ENCODE assay signal across 9 cellular contexts in the genomic region with DNA sequence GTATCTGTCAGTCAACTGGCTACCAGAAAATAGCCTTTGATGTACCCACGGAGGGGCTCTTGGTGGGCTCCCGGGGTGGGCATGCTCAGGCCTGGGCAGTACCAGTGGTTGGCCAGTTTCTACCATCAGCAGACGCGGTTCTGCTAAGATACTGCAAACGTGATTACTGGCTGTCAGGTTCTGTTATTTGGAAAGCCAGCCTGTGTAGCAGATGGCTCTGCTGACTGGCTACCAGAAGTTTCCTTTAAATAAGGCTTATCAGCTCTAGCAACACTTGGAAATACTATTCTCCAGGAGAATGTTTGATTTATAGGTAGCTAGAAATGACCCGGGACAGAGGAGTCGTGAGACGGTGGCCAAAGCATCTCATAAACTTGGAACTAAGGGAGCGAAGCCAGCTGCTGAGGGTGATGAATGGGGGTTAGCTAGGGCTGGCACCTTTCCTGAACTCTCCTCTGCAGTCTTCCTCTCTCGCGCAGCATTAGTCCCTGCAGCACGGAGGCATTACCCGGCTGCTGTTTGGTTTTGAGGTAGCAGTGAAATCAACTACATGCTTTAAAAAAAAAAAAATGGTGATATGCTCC.
DNase-seq lines count a peak whose midpoint lies in the region; ATAC-seq, FAIRE-seq and TF ChIP-seq lines count a peak whose summit lies in the region.
"Had no signal": no experiment of that assay in that cellular context is flagged by ENCODE, and none has a peak within 500 bp of the region (broad histone marks: within the 10 kb centered on the region; RNA-seq: fewer than 3 reads in every experiment).

No MANE protein-coding gene starts in this region.

- no peak for TF ChIP-seq CTCF in pancreas (IDR thresholded peaks at IDR 0.05)

- 5% methylated on average over 13 of the region's 13 CpGs for WGBS in pancreas, 2 donors

- no peaks in the 10 kb centered on the region for H3K36me3 ChIP-seq in pancreas

- DNase-seq in DMS 273 treated with DMSO at 0.1 percent for 48 hours (lab: John Stamatoyannopoulos, UW) = peak; percentile 85
- DNase-seq in NCI-H526 treated with DMSO at 0.1 percent for 48 hours (lab: John Stamatoyannopoulos, UW) = peak; percentile 38
- peak; percentile 24 for DNase-seq in erythroblast (lab: John Stamatoyannopoulos, UW)
- peak in 1 of 6 donors; percentile 22 for DNase-seq in pancreas
- no peak for DNase-seq in activated CD8-positive, alpha-beta memory T cell treated with anti-CD3 and anti-CD28 coated beads for 24 hours
- DNase-seq in activated CD4-positive, alpha-beta T cell treated with anti-CD3 and anti-CD28 coated beads, Interleukin-2, amount 50 U/mL, for 4 hours = no peak
- DNase-seq: activated naive CD8-positive, alpha-beta T cell treated with anti-CD3 and anti-CD28 coated beads for 36 hours had no signal

- TF ChIP-seq POLR2A in erythroblast (IDR thresholded peaks at IDR 0.05; ENCODE audit: low read length) = no peak

- no peaks in the 10 kb centered on the region for H3K9me3 ChIP-seq in pancreas

- H3K4me1 ChIP-seq in pancreas = peaks cover 5 to 10% (median 9%) of the 10 kb centered on the region in 3 donors

- H3K27ac ChIP-seq in pancreas = no peak overlapping the region

- intact Hi-C loops in pancreas (cut with DNase I) = no loop called here

- FAIRE-seq in pancreas (lab: Jason Lieb, UNC) = no peak

- peak overlapping the region in 1 of 4 donors; percentile 1 for H3K4me3 ChIP-seq in pancreas

- ATAC-seq in pancreas = peak in 3 of 4 donors; percentile 34 to 46 (median 35)
- no peak for ATAC-seq in HG03432 (IDR thresholded peaks at IDR 0.05; ENCODE audit: unreplicated experiment)
- ATAC-seq in HG03039 (IDR thresholded peaks at IDR 0.05; ENCODE audit: unreplicated experiment) = no peak

- no peaks in the 10 kb centered on the region for H3K27me3 ChIP-seq in pancreas

Comparison
In these comparisons a context has a peak if more than half of its experiments do, and no peak if none do; other contexts are left out.
1. DNase-seq: peak in DMS 273 treated with DMSO at 0.1 percent for 48 hours (single experiment), NCI-H526 treated with DMSO at 0.1 percent for 48 hours (single experiment) and erythroblast (2 of 2); none in activated CD8-positive, alpha-beta memory T cell treated with anti-CD3 and anti-CD28 coated beads for 24 hours (single experiment) and activated CD4-positive, alpha-beta T cell treated with anti-CD3 and anti-CD28 coated beads, Interleukin-2, amount 50 U/mL, for 4 hours (0 of 2).
2. ATAC-seq: peak in pancreas (3 of 4); none in HG03432 (single experiment) and HG03039 (single experiment).